ENCODE assay signal across 17 cellular contexts in genomic region chr4:53459548-53459947, GRCh38.
DNase-seq lines count a peak whose midpoint lies in the region; ATAC-seq, FAIRE-seq and TF ChIP-seq lines count a peak whose summit lies in the region.
"Had no signal": no experiment of that assay in that cellular context is flagged by ENCODE, and none has a peak within 500 bp of the region (broad histone marks: within the 10 kb centered on the region; RNA-seq: fewer than 3 reads in every experiment).

No MANE protein-coding gene starts in this region.

- H3K27me3 ChIP-seq in Caco-2 (replicated peaks; ENCODE audit: control insufficient read depth, insufficient read depth, low read length) (no peaks in the 10 kb centered on the region), HepG2 (ENCODE audit: control insufficient read depth in 1 of 2, insufficient read depth in 2 of 2, low read length in 2 of 2) (no peaks in the 10 kb centered on the region)
- H3K27me3 ChIP-seq: suprapubic skin had no signal

- peak overlapping the region; percentile 75 for H3K27ac Mint-ChIP-seq in Caco-2 (ENCODE audit: unreplicated experiment)
- H3K27ac Mint-ChIP-seq: activated CD8-positive, alpha-beta T cell treated with anti-CD3 and anti-CD28 coated beads, Interleukin-2, amount 10 ng/mL, durations not matched to agents 7 days and 5 days; activated naive CD4-positive, alpha-beta T cell treated with anti-CD3 and anti-CD28 coated beads, Interleukin-2, amount 10 ng/mL, durations not matched to agents 7 days and 5 days; CD4-positive, CD25-positive, alpha-beta regulatory T cell had no signal

- ATAC-seq in HepG2 (peak; percentile 96), GM18520 (IDR thresholded peaks at IDR 0.05; ENCODE audit: unreplicated experiment) (no peak)
- ATAC-seq: activated CD8-positive, alpha-beta T cell treated with anti-CD3 and anti-CD28 coated beads, Interleukin-2, amount 10 ng/mL, durations not matched to agents 7 days and 5 days; naive thymus-derived CD8-positive, alpha-beta T cell had no signal

- no peak for TF ChIP-seq RAD21 in HepG2 (CRISPR knock-in tag; IDR thresholded peaks at IDR 0.05)

- peak overlapping the region; percentile 34 for H3K4me3 Mint-ChIP-seq in Caco-2 (ENCODE audit: unreplicated experiment)
- H3K4me3 Mint-ChIP-seq: activated CD8-positive, alpha-beta T cell treated with anti-CD3 and anti-CD28 coated beads, Interleukin-2, amount 10 ng/mL, durations not matched to agents 7 days and 5 days; activated naive CD4-positive, alpha-beta T cell treated with anti-CD3 and anti-CD28 coated beads, Interleukin-2, amount 10 ng/mL, durations not matched to agents 7 days and 5 days; CD4-positive, CD25-positive, alpha-beta regulatory T cell; naive thymus-derived CD8-positive, alpha-beta T cell had no signal

- peaks cover 31% of the 10 kb centered on the region for H3K36me3 Mint-ChIP-seq in Caco-2 (ENCODE audit: insufficient read depth, unreplicated experiment)

- FAIRE-seq in HepG2 (lab: Jason Lieb, UNC), result no peak
- FAIRE-seq: keratinocyte had no signal

- POLR2A ChIA-PET in Caco-2 (lab: Charles Lee) (no interaction called here), HepG2 (lab: Yijun Ruan, JAX) (no interaction called here)

- no peaks in the 10 kb centered on the region for H3K27me3 Mint-ChIP-seq in Caco-2 (ENCODE audit: insufficient read depth, unreplicated experiment)
- H3K27me3 Mint-ChIP-seq: activated naive CD4-positive, alpha-beta T cell treated with anti-CD3 and anti-CD28 coated beads, Interleukin-2, amount 10 ng/mL, durations not matched to agents 7 days and 5 days; CD4-positive, CD25-positive, alpha-beta regulatory T cell; naive thymus-derived CD8-positive, alpha-beta T cell had no signal

- peaks cover 20% of the 10 kb centered on the region for H3K4me1 Mint-ChIP-seq in Caco-2 (ENCODE audit: low read depth, unreplicated experiment)
- H3K4me1 Mint-ChIP-seq: activated naive CD4-positive, alpha-beta T cell treated with anti-CD3 and anti-CD28 coated beads, Interleukin-2, amount 10 ng/mL, durations not matched to agents 7 days and 5 days; CD4-positive, CD25-positive, alpha-beta regulatory T cell had no signal

- BruUV-seq in Caco-2 (replicated peaks; lab: Mats Ljungman, UMichigan) (no TSS peak), HepG2 (replicated peaks; lab: Mats Ljungman, UMichigan) (no TSS peak)

- H3K9me3 ChIP-seq in Caco-2 (no peaks in the 10 kb centered on the region), HepG2 (ENCODE audit: low read length) (no peaks in the 10 kb centered on the region)
- H3K9me3 ChIP-seq: suprapubic skin had no signal

- in situ Hi-C loops in HepG2 (cut with HindIII; ENCODE audit: extremely low pct_ligation_motif_present, low pct_unique_long_range_greater_than_20kb), result no loop called here

- H3K27ac ChIP-seq in HepG2 (ENCODE audit: extremely low read length, insufficient read depth, low read length), result no peak overlapping the region
- H3K27ac ChIP-seq: suprapubic skin had no signal

- no peak for TF ChIP-seq POLR2A in HepG2 (IDR thresholded peaks at IDR 0.05; ENCODE audit: insufficient read depth in 1 of 2, low read depth in 2 of 2, low read length in 2 of 2)

- no peak overlapping the region for H3K4me2 ChIP-seq in HepG2 (ENCODE audit: low read depth, low read length)

- H3K36me3 ChIP-seq in Caco-2 (ENCODE audit: control insufficient read depth, insufficient read depth, low read length) (no peaks in the 10 kb centered on the region; the same call in 1 of the 2 replicates), HepG2 (replicated peaks in 1 of 2; ENCODE audit: control insufficient read depth in 1 of 2, insufficient read depth in 2 of 2, low read length in 2 of 2) (peaks cover 10 to 30% of the 10 kb centered on the region in 2 experiments; a peak in 4 of 5 replicates)

- intact Hi-C loops in Caco-2 (cut with micrococcal nuclease; ENCODE audit: unreplicated experiment), result loop anchor here (2.0 to 10.0 kb wide), 4 partner anchors 17 to 445 kb away; partner anchors contain the start of gene LNX1
- intact Hi-C loops in HepG2 (cut with micrococcal nuclease; ENCODE audit: unreplicated experiment), result loop anchor here (1.0 to 2.0 kb wide), 2 partner anchors 263 to 444 kb away; no protein-coding TSS in a partner anchor

- 0 out of 4 replicates have a peak, but pooled peaks of 1 of the 2 experiments have one; percentile 62 for TF ChIP-seq EP300 in HepG2 (IDR thresholded peaks at IDR 0.05; ENCODE audit: low read depth in 2 of 2, low read length in 2 of 2)
- TF ChIP-seq EP300 in HepG2 (CRISPR knock-in tag; IDR thresholded peaks at IDR 0.05; ENCODE audit: borderline replicate concordance), result no peak

- no peaks in the 10 kb centered on the region for H3K79me2 ChIP-seq in HepG2 (ENCODE audit: insufficient read depth, low read length)

- no peak overlapping the region for H3K9ac ChIP-seq in HepG2 (ENCODE audit: insufficient read depth, low read depth, low read length)

- H3K4me1 ChIP-seq in Caco-2 (peaks cover 50% of the 10 kb centered on the region), HepG2 (ENCODE audit: insufficient read depth, low read length) (peaks cover 23% of the 10 kb centered on the region)
- H3K4me1 ChIP-seq: suprapubic skin had no signal

- no peak for TF ChIP-seq CTCF in Caco-2 (IDR thresholded peaks at IDR 0.05; ENCODE audit: insufficient read depth in 1 of 2, low read depth in 1 of 2, low read length in 1 of 2, severe bottlenecking in 1 of 2, unreplicated experiment in 1 of 2)
- TF ChIP-seq CTCF in cardiac fibroblast (IDR thresholded peaks at IDR 0.05; ENCODE audit: low read depth, low read length), result no peak
- TF ChIP-seq CTCF in HepG2 (CRISPR knock-in tag; IDR thresholded peaks at IDR 0.05), result no peak

- H3K4me3 ChIP-seq in Caco-2 (ENCODE audit: low read depth, low read length) (no peak overlapping the region), cardiac fibroblast (replicated peaks in 1 of 2; ENCODE audit: low read depth in 2 of 2, low read length in 2 of 2) (no peak overlapping the region), HepG2 (replicated peaks in 1 of 3; ENCODE audit: insufficient read depth in 1 of 3, low read depth in 2 of 3, low read length in 3 of 3) (no peak overlapping the region)
- H3K4me3 ChIP-seq: suprapubic skin had no signal

- peaks cover 4% of the 10 kb centered on the region for H4K20me1 ChIP-seq in HepG2 (ENCODE audit: insufficient read depth, low read length)

- no peak overlapping the region for H2AFZ ChIP-seq in HepG2 (ENCODE audit: low read length)

- no peaks in the 10 kb centered on the region for H3K9me3 Mint-ChIP-seq in Caco-2 (ENCODE audit: unreplicated experiment)
- H3K9me3 Mint-ChIP-seq: activated naive CD4-positive, alpha-beta T cell treated with anti-CD3 and anti-CD28 coated beads, Interleukin-2, amount 10 ng/mL, durations not matched to agents 7 days and 5 days; CD4-positive, CD25-positive, alpha-beta regulatory T cell; naive thymus-derived CD8-positive, alpha-beta T cell had no signal

- CTCF ChIA-PET in Caco-2 (lab: Charles Lee), result no interaction called here
- CTCF ChIA-PET in HepG2 (lab: Yijun Ruan, JAX; ENCODE audit: low intra/inter-chr PET ratio, low total read pairs), result no interaction called here

- DNase-seq in Caco-2 (peak; percentile 59 to 60), HuH-7 (ENCODE audit: low spot score) (peak; percentile 20), cardiac fibroblast (ENCODE audit: low read depth in 2 of 2) (peak; percentile 45 to 50), HepG2 (ENCODE audit: low spot score) (peak; percentile 80), globus pallidus (ENCODE audit: low spot score) (no peak), nucleus accumbens (lab: John Stamatoyannopoulos, UW) (no peak)
- no peak for DNase-seq in stimulated activated CD8-positive, alpha-beta memory T cell treated with anti-CD3 and anti-CD28 coated beads, Interleukin-4, amount 100 ng/mL, for 48 hours
- DNase-seq: activated CD8-positive, alpha-beta T cell treated with anti-CD3 and anti-CD28 coated beads, Interleukin-2, amount 10 ng/mL, durations not matched to agents 7 days and 5 days; activated naive CD4-positive, alpha-beta T cell treated with anti-CD3 and anti-CD28 coated beads, Interleukin-2, amount 10 ng/mL, durations not matched to agents 7 days and 5 days; CD4-positive, CD25-positive, alpha-beta regulatory T cell; MM.1S; naive thymus-derived CD8-positive, alpha-beta T cell; NCI-H446; T1000 had no signal

TF ChIP-seq in HepG2, 621 proteins besides CTCF, POLR2A, EP300 and RAD21 (continues in another document):
- peak; percentile 61 for TF ChIP-seq BCL6 (CRISPR knock-in tag; IDR thresholded peaks at IDR 0.05)
- TF ChIP-seq TBX3 (IDR thresholded peaks at IDR 0.05; ENCODE audit: borderline replicate concordance), result peak; percentile 89; the same call in 1 of the 2 replicates
- TF ChIP-seq ZNF124 (CRISPR knock-in tag; IDR thresholded peaks at IDR 0.05), result no peak
- TF ChIP-seq NCOA2 (CRISPR knock-in tag; IDR thresholded peaks at IDR 0.05), result peak; percentile 40; the same call in 1 of the 2 replicates
- peak; percentile 95 for TF ChIP-seq ZNF609 (CRISPR knock-in tag; IDR thresholded peaks at IDR 0.05; ENCODE audit: borderline replicate concordance)

Comparison
In these comparisons a context has a peak if more than half of its experiments do, and no peak if none do; other contexts are left out.
1. DNase-seq: peak in Caco-2 (2 of 2), HuH-7 (single experiment), cardiac fibroblast (2 of 2) and HepG2 (single experiment); none in stimulated activated CD8-positive, alpha-beta memory T cell treated with anti-CD3 and anti-CD28 coated beads, Interleukin-4, amount 100 ng/mL, for 48 hours (single experiment), globus pallidus (single experiment) and nucleus accumbens (0 of 56).